21 cellular contexts compared by ENCODE assay signal in genomic region chr6:5446362-5447075, GRCh38.
"Had no signal": no experiment of that assay in that cellular context is flagged by ENCODE, and none has a peak within 500 bp of the region (broad histone marks: within the 10 kb centered on the region; RNA-seq: fewer than 3 reads in every experiment).

No MANE protein-coding gene starts in this region.

- H3K4me3 ChIP-seq: coronary artery, gastrocnemius medialis, heart right ventricle, mucosa of descending colon, psoas muscle, right lobe of liver, suprapubic skin, upper lobe of left lung had no signal

- H3K9me3 Mint-ChIP-seq: activated naive CD8-positive, alpha-beta T cell treated with anti-CD3 and anti-CD28 coated beads, Interleukin-2, amount 10 ng/mL, durations not matched to agents 7 days and 5 days; nephron progenitor cell had no signal

- H3K4me3 Mint-ChIP-seq: activated CD8-positive, alpha-beta memory T cell treated with anti-CD3 and anti-CD28 coated beads, Interleukin-2, amount 10 ng/mL, durations not matched to agents 7 days and 5 days; activated naive CD8-positive, alpha-beta T cell treated with anti-CD3 and anti-CD28 coated beads, Interleukin-2, amount 10 ng/mL, durations not matched to agents 7 days and 5 days; nephron progenitor cell had no signal

- H3K27ac ChIP-seq: coronary artery, gastrocnemius medialis, heart right ventricle, psoas muscle, right lobe of liver, suprapubic skin, upper lobe of left lung had no signal

- H3K9me3 ChIP-seq: gastrocnemius medialis, heart right ventricle, mucosa of descending colon, psoas muscle, right lobe of liver, suprapubic skin, upper lobe of left lung had no signal

- H3K4me1 Mint-ChIP-seq: activated CD8-positive, alpha-beta memory T cell treated with anti-CD3 and anti-CD28 coated beads, Interleukin-2, amount 10 ng/mL, durations not matched to agents 7 days and 5 days; activated naive CD8-positive, alpha-beta T cell treated with anti-CD3 and anti-CD28 coated beads, Interleukin-2, amount 10 ng/mL, durations not matched to agents 7 days and 5 days had no signal

- ATAC-seq: activated CD8-positive, alpha-beta memory T cell treated with anti-CD3 and anti-CD28 coated beads, Interleukin-2, amount 10 ng/mL, durations not matched to agents 7 days and 5 days; gastrocnemius medialis; heart right ventricle; mucosa of descending colon; psoas muscle; right lobe of liver had no signal

- H3K4me1 ChIP-seq: gastrocnemius medialis, right lobe of liver had no signal

- H3K36me3 ChIP-seq: gastrocnemius medialis, heart right ventricle, right lobe of liver, suprapubic skin, upper lobe of left lung had no signal

- FAIRE-seq: endothelial cell of umbilical vein, islet of Langerhans had no signal

- H3K27me3 ChIP-seq: gastrocnemius medialis, heart right ventricle, right lobe of liver, suprapubic skin, upper lobe of left lung had no signal

- H3K27ac Mint-ChIP-seq: activated CD8-positive, alpha-beta memory T cell treated with anti-CD3 and anti-CD28 coated beads, Interleukin-2, amount 10 ng/mL, durations not matched to agents 7 days and 5 days; activated naive CD8-positive, alpha-beta T cell treated with anti-CD3 and anti-CD28 coated beads, Interleukin-2, amount 10 ng/mL, durations not matched to agents 7 days and 5 days; nephron progenitor cell had no signal

- H3K27me3 Mint-ChIP-seq: activated CD8-positive, alpha-beta memory T cell treated with anti-CD3 and anti-CD28 coated beads, Interleukin-2, amount 10 ng/mL, durations not matched to agents 7 days and 5 days; activated naive CD8-positive, alpha-beta T cell treated with anti-CD3 and anti-CD28 coated beads, Interleukin-2, amount 10 ng/mL, durations not matched to agents 7 days and 5 days had no signal

- DNase-seq: activated CD4-positive, alpha-beta T cell treated with anti-CD3 and anti-CD28 coated beads, Interleukin-2, amount 50 U/mL, for 48 hours; activated CD4-positive, CD25-positive, alpha-beta regulatory T cell treated with anti-CD3 and anti-CD28 coated beads, Interleukin-2, amount 50 U/mL, for 72 hours; activated CD8-positive, alpha-beta memory T cell treated with anti-CD3 and anti-CD28 coated beads, Interleukin-2, amount 10 ng/mL, durations not matched to agents 7 days and 5 days; activated naive CD8-positive, alpha-beta T cell treated with anti-CD3 and anti-CD28 coated beads, Interleukin-2, amount 10 ng/mL, durations not matched to agents 7 days and 5 days; activated T-cell treated with anti-CD3 and anti-CD28 coated beads, Interleukin-2, amount 50 U/mL, for 48 hours; aorta; caudate nucleus; effector CD4-positive, alpha-beta T cell; gastrocnemius medialis; heart right ventricle; mucosa of descending colon; nephron progenitor cell; psoas muscle; right lobe of liver; stimulated activated CD4-positive, alpha-beta T cell treated with anti-CD3 and anti-CD28 coated beads, Interleukin-2, amount 100 ng/mL, for 48 hours; stimulated activated naive CD4-positive, alpha-beta T cell treated with Interleukin-2 at 50 U/mL for 16 hours; upper lobe of left lung had no signal
